Comparison of ENCODE assay signal across 23 cellular contexts in the genomic region with DNA sequence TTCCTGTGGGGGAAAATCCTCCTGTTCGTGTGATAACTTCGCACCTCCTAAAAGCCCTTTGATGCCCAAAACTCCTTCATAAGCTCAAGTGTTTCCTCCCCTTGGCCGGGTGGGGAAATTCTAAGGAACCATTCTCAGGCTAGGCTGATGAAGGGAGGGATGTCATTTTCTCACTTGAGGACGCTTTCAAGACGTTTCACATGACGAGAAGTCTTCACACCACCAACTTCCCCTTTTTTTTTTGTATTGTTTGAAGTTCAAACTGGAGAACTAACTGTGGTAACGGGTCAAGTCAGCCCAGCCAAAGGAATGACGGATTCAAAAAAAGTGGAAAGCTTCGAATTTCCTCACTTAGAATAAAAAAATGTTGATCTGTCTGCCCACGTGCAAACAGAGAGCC.
DNase-seq lines count a peak whose midpoint lies in the region; ATAC-seq and TF ChIP-seq lines count a peak whose summit lies in the region.
"Had no signal": no experiment of that assay in that cellular context is flagged by ENCODE, and none has a peak within 500 bp of the region (broad histone marks: within the 10 kb centered on the region; RNA-seq: fewer than 3 reads in every experiment).

No MANE protein-coding gene starts in this region.

- no peaks in the 10 kb centered on the region for H3K4me1 Mint-ChIP-seq in stimulated activated naive CD8-positive, alpha-beta T cell treated with anti-CD3 and anti-CD28 coated beads, Interleukin-15, amount 100 ng/mL, for 72 hours
- no peaks in the 10 kb centered on the region for H3K4me1 Mint-ChIP-seq in Calu3 (ENCODE audit: low read depth, unreplicated experiment)
- H3K4me1 Mint-ChIP-seq: activated naive CD4-positive, alpha-beta T cell treated with anti-CD3 and anti-CD28 coated beads, Interleukin-2, amount 50 U/mL, for 24 hours had no signal

- H3K9ac ChIP-seq in HUES48 (ENCODE audit: low read depth, low read length): no peak overlapping the region

- peaks cover 19% of the 10 kb centered on the region for H3K79me2 ChIP-seq in DOHH2 (ENCODE audit: control insufficient read depth, low read length)

- no peak overlapping the region for H3K4me3 Mint-ChIP-seq in stimulated activated naive CD8-positive, alpha-beta T cell treated with anti-CD3 and anti-CD28 coated beads, Interleukin-15, amount 100 ng/mL, for 72 hours
- no peak overlapping the region for H3K4me3 Mint-ChIP-seq in Calu3 (ENCODE audit: low read depth, unreplicated experiment)
- H3K4me3 Mint-ChIP-seq: activated naive CD4-positive, alpha-beta T cell treated with anti-CD3 and anti-CD28 coated beads, Interleukin-2, amount 50 U/mL, for 24 hours had no signal

- H3K4me1 ChIP-seq in DOHH2 (ENCODE audit: control insufficient read depth, low read length) (peaks cover 74% of the 10 kb centered on the region), HUES48 (ENCODE audit: control insufficient read depth, insufficient read depth, low read length) (peaks cover 46% of the 10 kb centered on the region), left ventricle myocardium inferior (no peaks in the 10 kb centered on the region)

- TF ChIP-seq CTCF in DOHH2 (IDR thresholded peaks at IDR 0.05; ENCODE audit: low read depth, low read length, poor library complexity, severe bottlenecking) (no peak), left ventricle myocardium inferior (IDR thresholded peaks at IDR 0.05; ENCODE audit: borderline replicate concordance) (no peak), Calu3 (IDR thresholded peaks at IDR 0.05; ENCODE audit: unreplicated experiment) (no peak)

- intact Hi-C loops in left ventricle myocardium inferior (cut with micrococcal nuclease) (no loop called here), Calu3 (cut with micrococcal nuclease; ENCODE audit: unreplicated experiment) (no loop called here)

- H3K27me3 ChIP-seq in DOHH2 (ENCODE audit: control insufficient read depth, low read length) (peaks cover 10% of the 10 kb centered on the region; the same call in 1 of the 2 replicates), HUES48 (ENCODE audit: control insufficient read depth, insufficient read depth, low read length) (peaks cover 14% of the 10 kb centered on the region), left ventricle myocardium inferior (ENCODE audit: low read depth) (peaks cover 85% of the 10 kb centered on the region)
- H3K27me3 ChIP-seq: vagina had no signal

- H4K20me1 ChIP-seq in DOHH2 (ENCODE audit: control insufficient read depth, insufficient read depth, low read depth, low read length): no peaks in the 10 kb centered on the region

- H3K4me2 ChIP-seq in DOHH2 (ENCODE audit: low read length): peak overlapping the region; percentile 65

- peak overlapping the region; percentile 90 for H3K27ac ChIP-seq in DOHH2 (ENCODE audit: low read depth, low read length)
- peak overlapping the region; percentile 52 for H3K27ac ChIP-seq in HUES48 (ENCODE audit: low read depth, low read length)
- no peak overlapping the region for H3K27ac ChIP-seq in left ventricle myocardium inferior (replicated peaks)
- H3K27ac ChIP-seq: SK-N-MC, vagina had no signal

- H3K27ac Mint-ChIP-seq in stimulated activated naive CD8-positive, alpha-beta T cell treated with anti-CD3 and anti-CD28 coated beads, Interleukin-15, amount 100 ng/mL, for 72 hours: no peak overlapping the region
- H3K27ac Mint-ChIP-seq in Calu3 (ENCODE audit: unreplicated experiment): no peak overlapping the region
- H3K27ac Mint-ChIP-seq: activated naive CD4-positive, alpha-beta T cell treated with anti-CD3 and anti-CD28 coated beads, Interleukin-2, amount 50 U/mL, for 24 hours had no signal

- H3K27me3 Mint-ChIP-seq in stimulated activated naive CD8-positive, alpha-beta T cell treated with anti-CD3 and anti-CD28 coated beads, Interleukin-15, amount 100 ng/mL, for 72 hours: peaks cover 57% of the 10 kb centered on the region
- H3K27me3 Mint-ChIP-seq in Calu3 (ENCODE audit: unreplicated experiment): peaks cover 16% of the 10 kb centered on the region

- H3K9me3 ChIP-seq in DOHH2 (ENCODE audit: control insufficient read depth, insufficient read depth, low read length) (no peaks in the 10 kb centered on the region), HUES48 (ENCODE audit: control insufficient read depth, insufficient read depth, low read length) (no peaks in the 10 kb centered on the region), left ventricle myocardium inferior (replicated peaks) (no peaks in the 10 kb centered on the region)
- H3K9me3 ChIP-seq: HAP-1, vagina had no signal

- H3F3A ChIP-seq in DOHH2 (ENCODE audit: control insufficient read depth, insufficient read depth): peaks cover 20% of the 10 kb centered on the region

- H3K36me3 ChIP-seq in DOHH2 (ENCODE audit: control insufficient read depth, low read length) (peaks cover 6% of the 10 kb centered on the region; the same call in 1 of the 2 replicates), HUES48 (ENCODE audit: control insufficient read depth, insufficient read depth, low read length) (no peaks in the 10 kb centered on the region), left ventricle myocardium inferior (no peaks in the 10 kb centered on the region)
- H3K36me3 ChIP-seq: HAP-1, vagina had no signal

- ATAC-seq in stimulated activated naive CD8-positive, alpha-beta T cell treated with anti-CD3 and anti-CD28 coated beads, Interleukin-15, amount 100 ng/mL, for 72 hours: no peak
- ATAC-seq: right cardiac atrium had no signal

- H3K4me3 ChIP-seq in DOHH2 (ENCODE audit: low read length): peak overlapping the region; percentile 34
- H3K4me3 ChIP-seq in HUES48 (ENCODE audit: low read depth, low read length): no peak overlapping the region
- H3K4me3 ChIP-seq in left ventricle myocardium inferior: no peak overlapping the region
- H3K4me3 ChIP-seq: HAP-1, SK-N-MC, vagina had no signal

- no TSS peak for BruUV-seq in Calu3 (replicated peaks; lab: Mats Ljungman, UMichigan)

- H3K9me2 ChIP-seq in DOHH2 (replicated peaks; ENCODE audit: control insufficient read depth, low read length): no peaks in the 10 kb centered on the region

- no peaks in the 10 kb centered on the region for H3K36me3 Mint-ChIP-seq in Calu3 (ENCODE audit: insufficient read depth, unreplicated experiment)
- H3K36me3 Mint-ChIP-seq: activated naive CD4-positive, alpha-beta T cell treated with anti-CD3 and anti-CD28 coated beads, Interleukin-2, amount 50 U/mL, for 24 hours; CD14-positive monocyte had no signal

- H3K9me3 Mint-ChIP-seq in stimulated activated naive CD8-positive, alpha-beta T cell treated with anti-CD3 and anti-CD28 coated beads, Interleukin-15, amount 100 ng/mL, for 72 hours: no peaks in the 10 kb centered on the region
- no peaks in the 10 kb centered on the region for H3K9me3 Mint-ChIP-seq in Calu3 (ENCODE audit: low read depth, unreplicated experiment)
- H3K9me3 Mint-ChIP-seq: activated naive CD4-positive, alpha-beta T cell treated with anti-CD3 and anti-CD28 coated beads, Interleukin-2, amount 50 U/mL, for 24 hours had no signal

- DNase-seq in SKM-1 (lab: John Stamatoyannopoulos, UW; ENCODE audit: unreplicated experiment): peak; percentile 41
- peak; percentile 27 for DNase-seq in medulla oblongata (ENCODE audit: extremely low spot score)
- DNase-seq in left ventricle myocardium inferior: no peak
- no peak for DNase-seq in stimulated activated naive CD8-positive, alpha-beta T cell treated with anti-CD3 and anti-CD28 coated beads, Interleukin-15, amount 100 ng/mL, for 72 hours
- no peak for DNase-seq in Calu3
- DNase-seq in T-helper 1 cell: no peak
- DNase-seq: ACHN; activated T-cell treated with anti-CD3 and anti-CD28 coated beads, Interleukin-2, amount 50 U/mL, for 48 hours; aorta; kidney; mammary epithelial cell; NCI-H2227 treated with DMSO at 0.1 percent for 48 hours; NCI-H82; right cardiac atrium; stimulated activated CD4-positive, alpha-beta T cell treated with anti-CD3 and anti-CD28 coated beads, Interleukin-15, amount 100 ng/mL, for 24 hours; T-helper 9 cell had no signal

- CTCF ChIA-PET in Calu3 (lab: Charles Lee): no interaction called here

Comparison
In these comparisons a context has a peak if more than half of its experiments do, and no peak if none do; other contexts are left out.
1. DNase-seq: peak in SKM-1 (single experiment) and medulla oblongata (single experiment); none in left ventricle myocardium inferior (single experiment), stimulated activated naive CD8-positive, alpha-beta T cell treated with anti-CD3 and anti-CD28 coated beads, Interleukin-15, amount 100 ng/mL, for 72 hours (0 of 2), Calu3 (single experiment) and T-helper 1 cell (0 of 5).